Comparison of ENCODE assay signal across 10 cellular contexts in genomic region chr3:146125946-146126345, GRCh38. TPM values are rescaled to one million over a fixed set of nuclear protein-coding genes. Genes with fewer than 3 reads are reported as not detected.
DNase-seq lines count a peak whose midpoint lies in the region; ATAC-seq and TF ChIP-seq lines count a peak whose summit lies in the region.
"Had no signal": no experiment of that assay in that cellular context is flagged by ENCODE, and none has a peak within 500 bp of the region (broad histone marks: within the 10 kb centered on the region; RNA-seq: fewer than 3 reads in every experiment).

No MANE protein-coding gene starts in this region.

- no peaks in the 10 kb centered on the region for H3K36me3 Mint-ChIP-seq in CD4-positive, alpha-beta T cell (ENCODE audit: low read depth)
- H3K36me3 Mint-ChIP-seq in activated CD8-positive, alpha-beta T cell treated with anti-CD3 and anti-CD28 coated beads, Interleukin-2, amount 10 ng/mL, durations not matched to agents 7 days and 5 days (ENCODE audit: low read depth) = no peaks in the 10 kb centered on the region
- H3K36me3 Mint-ChIP-seq: activated naive CD8-positive, alpha-beta T cell had no signal

- intact Hi-C loops in heart left ventricle (cut with DNase I) (loop anchor here in 1 of 10 donors (5.0 kb wide), 1 partner anchor 36 kb away; the partner anchor contains the start of gene PLOD2), gastrocnemius medialis (cut with DNase I; ENCODE audit: low total_unique reads) (no loop called here)
- intact Hi-C loops in CD4-positive, alpha-beta T cell (cut with DNase I, micrococcal nuclease) = no loop called here

- H3K9me3 Mint-ChIP-seq in CD4-positive, alpha-beta T cell = no peaks in the 10 kb centered on the region
- no peaks in the 10 kb centered on the region for H3K9me3 Mint-ChIP-seq in activated CD8-positive, alpha-beta T cell treated with anti-CD3 and anti-CD28 coated beads, Interleukin-2, amount 10 ng/mL, durations not matched to agents 7 days and 5 days (ENCODE audit: insufficient read depth)

- no peak overlapping the region for H3K27ac Mint-ChIP-seq in CD4-positive, alpha-beta T cell
- no peak overlapping the region for H3K27ac Mint-ChIP-seq in activated CD8-positive, alpha-beta T cell treated with anti-CD3 and anti-CD28 coated beads, Interleukin-2, amount 10 ng/mL, durations not matched to agents 7 days and 5 days
- H3K27ac Mint-ChIP-seq: activated naive CD8-positive, alpha-beta T cell had no signal

- POLR2A ChIA-PET in CD4-positive, alpha-beta T cell (lab: Charles Lee) = no interaction called here
- POLR2A ChIA-PET in activated CD8-positive, alpha-beta T cell treated with anti-CD3 and anti-CD28 coated beads, Interleukin-2, amount 10 ng/mL, durations not matched to agents 7 days and 5 days (lab: Charles Lee) = no interaction called here

- H3K27me3 Mint-ChIP-seq in CD4-positive, alpha-beta T cell = no peaks in the 10 kb centered on the region
- no peaks in the 10 kb centered on the region for H3K27me3 Mint-ChIP-seq in activated CD8-positive, alpha-beta T cell treated with anti-CD3 and anti-CD28 coated beads, Interleukin-2, amount 10 ng/mL, durations not matched to agents 7 days and 5 days (ENCODE audit: low read depth)
- H3K27me3 Mint-ChIP-seq: activated naive CD8-positive, alpha-beta T cell had no signal

- H3K27ac ChIP-seq in heart left ventricle (peak overlapping the region in 7 of 12 donors; percentile 10 to 63 (median 38)), gastrocnemius medialis (peak overlapping the region in 1 of 4 donors; percentile 11)
- no peak overlapping the region for H3K27ac ChIP-seq in CD4-positive, alpha-beta T cell (ENCODE audit: low read depth, low read length)
- H3K27ac ChIP-seq: KMS-11 had no signal

- H3K36me3 ChIP-seq in heart left ventricle (peaks cover 0 to 15% (median 0%) of the 10 kb centered on the region in 9 donors), gastrocnemius medialis (no peaks in the 10 kb centered on the region)

- H3K27me3 ChIP-seq in heart left ventricle = no peaks in the 10 kb centered on the region
- H3K27me3 ChIP-seq in gastrocnemius medialis = no peaks in the 10 kb centered on the region
- H3K27me3 ChIP-seq in CD4-positive, alpha-beta T cell (ENCODE audit: control insufficient read depth, insufficient read depth, low read length) = no peaks in the 10 kb centered on the region

- no peak for TF ChIP-seq POLR2A in heart left ventricle (IDR thresholded peaks at IDR 0.05)
- TF ChIP-seq POLR2A in gastrocnemius medialis (IDR thresholded peaks at IDR 0.05) = no peak

- no peaks in the 10 kb centered on the region for H3K9me3 ChIP-seq in heart left ventricle
- no peaks in the 10 kb centered on the region for H3K9me3 ChIP-seq in gastrocnemius medialis
- H3K9me3 ChIP-seq in CD4-positive, alpha-beta T cell (ENCODE audit: control insufficient read depth, low read length) = no peaks in the 10 kb centered on the region

- in situ Hi-C loops in gastrocnemius medialis (cut with MboI; ENCODE audit: low sequenced_read_pairs in 4 of 4) = no loop called here

- peak; percentile 69 for DNase-seq in GM04503 (ENCODE audit: low read depth)
- peak; percentile 97 for DNase-seq in amniotic epithelial cell (ENCODE audit: low read depth)
- DNase-seq in heart left ventricle = no peak
- DNase-seq in gastrocnemius medialis = no peak
- DNase-seq in CD4-positive, alpha-beta T cell = no peak
- no peak for DNase-seq in activated CD8-positive, alpha-beta T cell treated with anti-CD3 and anti-CD28 coated beads, Interleukin-2, amount 10 ng/mL, durations not matched to agents 7 days and 5 days
- no peak for DNase-seq in iPS-NIHi11 (ENCODE audit: low spot score)

- H3K4me1 ChIP-seq in heart left ventricle (peaks cover 0 to 38% (median 6%) of the 10 kb centered on the region in 12 donors), gastrocnemius medialis (no peaks in the 10 kb centered on the region)

- ATAC-seq in heart left ventricle = peak in 3 of 4 donors; percentile 81 to 90 (median 87)
- ATAC-seq in gastrocnemius medialis = peak; percentile 78 to 85
- ATAC-seq in CD4-positive, alpha-beta T cell (ENCODE audit: poor library complexity) = no peak
- no peak for ATAC-seq in activated CD8-positive, alpha-beta T cell treated with anti-CD3 and anti-CD28 coated beads, Interleukin-2, amount 10 ng/mL, durations not matched to agents 7 days and 5 days
- ATAC-seq in GM21529 (IDR thresholded peaks at IDR 0.05; ENCODE audit: unreplicated experiment) = no peak

- H3K4me1 Mint-ChIP-seq in CD4-positive, alpha-beta T cell (ENCODE audit: low read depth) = no peaks in the 10 kb centered on the region
- no peaks in the 10 kb centered on the region for H3K4me1 Mint-ChIP-seq in activated CD8-positive, alpha-beta T cell treated with anti-CD3 and anti-CD28 coated beads, Interleukin-2, amount 10 ng/mL, durations not matched to agents 7 days and 5 days (ENCODE audit: low read depth)

- H3K4me3 Mint-ChIP-seq in CD4-positive, alpha-beta T cell = no peak overlapping the region
- H3K4me3 Mint-ChIP-seq in activated CD8-positive, alpha-beta T cell treated with anti-CD3 and anti-CD28 coated beads, Interleukin-2, amount 10 ng/mL, durations not matched to agents 7 days and 5 days = no peak overlapping the region
- H3K4me3 Mint-ChIP-seq: activated naive CD8-positive, alpha-beta T cell had no signal

- H3K4me3 ChIP-seq in heart left ventricle = no peak overlapping the region
- no peak overlapping the region for H3K4me3 ChIP-seq in gastrocnemius medialis

- CTCF ChIA-PET in CD4-positive, alpha-beta T cell (lab: Charles Lee) = no interaction called here
- CTCF ChIA-PET in activated CD8-positive, alpha-beta T cell treated with anti-CD3 and anti-CD28 coated beads, Interleukin-2, amount 10 ng/mL, durations not matched to agents 7 days and 5 days (lab: Charles Lee) = no interaction called here

- TF ChIP-seq CTCF in heart left ventricle (IDR thresholded peaks at IDR 0.05) = no peak
- TF ChIP-seq CTCF in gastrocnemius medialis (IDR thresholded peaks at IDR 0.05 in 4 of 5, conservative IDR thresholded peaks at IDR 0.05 in 1 of 5) = no peak
- no peak for TF ChIP-seq CTCF in CD4-positive, alpha-beta T cell (IDR thresholded peaks at IDR 0.05)

RNA-seq across cellular contexts. Expression of gene PLOD2, which starts 35.0 kb away (rescaled TPM):
- total RNA-seq in heart left ventricle (10 to 100 TPM in 7 of 9 donors, 1 to 10 TPM in 2; 6.8 to 33.0 (median 17.9) TPM), gastrocnemius medialis (1 to 10 TPM; 2.0 to 6.5 (median 4.1) TPM)
- 10 to 100 TPM; 11.8 to 20.3 TPM for polyA plus RNA-seq in heart left ventricle
- not detected for total RNA-seq in CD4-positive, alpha-beta T cell
- under 1 TPM in 1 of 2 experiments, not detected in 1; 0.40 TPM for total RNA-seq in activated CD8-positive, alpha-beta T cell treated with anti-CD3 and anti-CD28 coated beads, Interleukin-2, amount 10 ng/mL, durations not matched to agents 7 days and 5 days

Comparison
In these comparisons a context has a peak if more than half of its experiments do, and no peak if none do; other contexts are left out.
1. DNase-seq: peak in GM04503 (single experiment) and amniotic epithelial cell (single experiment); none in heart left ventricle (0 of 5), gastrocnemius medialis (0 of 2), CD4-positive, alpha-beta T cell (0 of 10), activated CD8-positive, alpha-beta T cell treated with anti-CD3 and anti-CD28 coated beads, Interleukin-2, amount 10 ng/mL, durations not matched to agents 7 days and 5 days (single experiment) and iPS-NIHi11 (single experiment).
2. ATAC-seq: peak in heart left ventricle (3 of 4) and gastrocnemius medialis (2 of 2); none in CD4-positive, alpha-beta T cell (single experiment), activated CD8-positive, alpha-beta T cell treated with anti-CD3 and anti-CD28 coated beads, Interleukin-2, amount 10 ng/mL, durations not matched to agents 7 days and 5 days (single experiment) and GM21529 (single experiment).